In the genomic region with DNA sequence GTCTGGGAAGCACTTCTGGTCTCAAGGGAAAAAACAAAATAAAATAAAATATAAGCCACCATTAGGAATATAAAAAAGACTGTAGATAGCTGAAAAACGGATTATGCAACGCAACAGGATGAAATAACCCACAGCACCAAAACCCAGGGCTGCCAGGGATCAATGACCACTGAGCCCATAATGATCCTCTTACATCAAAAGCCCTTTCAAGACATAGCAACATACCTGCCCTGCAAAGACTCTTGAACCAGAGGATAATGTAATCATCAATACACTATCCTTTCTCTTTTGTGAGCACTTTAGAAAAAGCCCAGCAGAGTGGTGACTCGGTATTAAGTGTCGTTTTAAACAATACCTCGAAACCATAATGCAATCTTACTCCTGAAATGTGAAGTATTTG, we compare ENCODE assay signal across 13 cellular contexts.
A peak's percentile ranks its signal among the peaks of the same experiment; 100 is the strongest.
DNase-seq lines count a peak whose midpoint lies in the region; ATAC-seq and TF ChIP-seq lines count a peak whose summit lies in the region.
"Had no signal": no experiment of that assay in that cellular context is flagged by ENCODE, and none has a peak within 500 bp of the region (broad histone marks: within the 10 kb centered on the region; RNA-seq: fewer than 3 reads in every experiment).

No MANE protein-coding gene starts in this region.

- H3K27me3 ChIP-seq in GM23338 (ENCODE audit: insufficient read depth) (no peaks in the 10 kb centered on the region), PC-3 (ENCODE audit: low read length) (no peaks in the 10 kb centered on the region), iPS-20b (ENCODE audit: insufficient read depth, low read length) (no peaks in the 10 kb centered on the region)

- DNase-seq in GM23338 (ENCODE audit: low spot score) (no peak), NCI-H128 (lab: John Stamatoyannopoulos, UW; ENCODE audit: unreplicated experiment) (peak; percentile 27), PC-3 (peak; percentile 35), SHP77 (lab: John Stamatoyannopoulos, UW) (no peak), NOMO-1 treated with dmso at 0.1 percent for 144 hours (lab: John Stamatoyannopoulos, UW; ENCODE audit: unreplicated experiment) (no peak), RWPE1 (ENCODE audit: low spot score) (no peak)
- DNase-seq: DMS53, IMR-90, Karpas-422, MG63, NCI-H446, SHP77 treated with DMSO at 0.1 percent for 48 hours had no signal

- H3K4me3 ChIP-seq in GM23338 (no peak overlapping the region), PC-3 (ENCODE audit: low read length) (no peak overlapping the region), iPS-20b (ENCODE audit: low read length) (peak overlapping the region; percentile 25; the same call in 1 of the 2 replicates)
- H3K4me3 ChIP-seq: MG63 had no signal

- H3K9me3 ChIP-seq in PC-3 (ENCODE audit: low read length), result no peaks in the 10 kb centered on the region
- H3K9me3 ChIP-seq in iPS-20b (ENCODE audit: insufficient read depth, low read depth, low read length), result peaks cover 3% of the 10 kb centered on the region; the same call in 1 of the 2 replicates
- H3K9me3 ChIP-seq: MG63 had no signal

- intact Hi-C loops in PC-3 (cut with micrococcal nuclease), result no loop called here

- no peak overlapping the region for H3K27ac Mint-ChIP-seq in GM23338

- H3K79me2 ChIP-seq in GM23338 (replicated peaks; ENCODE audit: insufficient read depth) (no peaks in the 10 kb centered on the region), PC-3 (ENCODE audit: low read length) (no peaks in the 10 kb centered on the region)

- peaks cover 27% of the 10 kb centered on the region for H3K4me1 Mint-ChIP-seq in GM23338

- H3K9ac ChIP-seq in PC-3 (ENCODE audit: low read length), result no peak overlapping the region
- H3K9ac ChIP-seq in iPS-20b (ENCODE audit: low read depth, low read length), result peak overlapping the region; percentile 22

- H4K20me1 ChIP-seq in GM23338 (replicated peaks; ENCODE audit: insufficient read depth), result no peaks in the 10 kb centered on the region
- H4K20me1 ChIP-seq in PC-3 (ENCODE audit: low read length), result no peaks in the 10 kb centered on the region

- H3K4me2 ChIP-seq in GM23338, result peak overlapping the region; percentile 21; the same call in 1 of the 2 replicates
- no peak overlapping the region for H3K4me2 ChIP-seq in PC-3 (ENCODE audit: low read length)

- H2AFZ ChIP-seq in GM23338 (peak overlapping the region; percentile 40; the same call in 1 of the 2 replicates), PC-3 (ENCODE audit: low read length) (peak overlapping the region; percentile 48; the same call in 1 of the 2 replicates)

- 0 out of 2 replicates have a peak, but pooled peaks cover 3% of the 10 kb centered on the region for H3K9me2 ChIP-seq in GM23338 (ENCODE audit: insufficient read depth)
- H3K9me2 ChIP-seq in PC-3 (replicated peaks; ENCODE audit: low read length), result no peaks in the 10 kb centered on the region

- H3K36me3 Mint-ChIP-seq in GM23338 (ENCODE audit: low read depth), result no peaks in the 10 kb centered on the region; the same call in 1 of the 3 replicates

- no peak overlapping the region for H3K27ac ChIP-seq in GM23338 (ENCODE audit: low read depth)
- no peak overlapping the region for H3K27ac ChIP-seq in PC-3 (ENCODE audit: low read length)
- H3K27ac ChIP-seq in iPS-20b (ENCODE audit: low read length), result no peak overlapping the region
- H3K27ac ChIP-seq in RWPE1, result no peak overlapping the region

- H3K9me3 Mint-ChIP-seq in GM23338, result peaks cover 5% of the 10 kb centered on the region; the same call in 2 of the 3 replicates

- CTCF ChIA-PET in PC-3 (lab: Charles Lee) (no interaction called here), RWPE1 (lab: Yijun Ruan, JAX) (no interaction called here)

- POLR2A ChIA-PET in PC-3 (lab: Charles Lee; ENCODE audit: unreplicated experiment) (no interaction called here), RWPE1 (lab: Yijun Ruan, JAX; ENCODE audit: low non-redundant PET) (no interaction called here)

- peaks cover 5% of the 10 kb centered on the region for H3K27me3 Mint-ChIP-seq in GM23338 (ENCODE audit: insufficient read depth, low read depth, poor library complexity)

- H3K4me3 Mint-ChIP-seq in GM23338, result no peak overlapping the region

- no peaks in the 10 kb centered on the region for H3K36me3 ChIP-seq in GM23338 (ENCODE audit: insufficient read depth)
- H3K36me3 ChIP-seq in PC-3 (ENCODE audit: low read depth, low read length), result no peaks in the 10 kb centered on the region
- H3K36me3 ChIP-seq in iPS-20b (ENCODE audit: insufficient read depth, low read depth, low read length), result no peaks in the 10 kb centered on the region
- H3K36me3 ChIP-seq: MG63 had no signal

- peak; percentile 56 for ATAC-seq in GM23338
- ATAC-seq in PC-3, result no peak

- TF ChIP-seq CTCF in GM23338 (conservative IDR thresholded peaks at IDR 0.05; ENCODE audit: low read depth in 2 of 2) (no peak), PC-3 (conservative IDR thresholded peaks at IDR 0.05; ENCODE audit: low read depth, low read length) (no peak), RWPE1 (conservative IDR thresholded peaks at IDR 0.05; ENCODE audit: low read depth) (no peak)

- BruUV-seq in PC-3 (replicated peaks; lab: Mats Ljungman, UMichigan), result no TSS peak

- H3K4me1 ChIP-seq in GM23338 (ENCODE audit: insufficient read depth) (peaks cover 27% of the 10 kb centered on the region), PC-3 (ENCODE audit: insufficient read depth, low read length) (no peaks in the 10 kb centered on the region), iPS-20b (ENCODE audit: insufficient read depth, low read length) (peaks cover 24% of the 10 kb centered on the region; the same call in 1 of the 2 replicates)

- H3F3A ChIP-seq in GM23338 (replicated peaks; ENCODE audit: low read depth) (no peaks in the 10 kb centered on the region), PC-3 (ENCODE audit: low read length, unreplicated experiment) (no peaks in the 10 kb centered on the region)

TF ChIP-seq in GM23338, 12 proteins besides CTCF, POLR2A, EP300 and RAD21 (continues in another document):
- TF ChIP-seq CREB1 (CRISPR knock-in tag; IDR thresholded peaks at IDR 0.05; ENCODE audit: low read depth) (no peak), ZNF114 (CRISPR knock-in tag; IDR thresholded peaks at IDR 0.05) (no peak), NANOG (IDR thresholded peaks at IDR 0.05; ENCODE audit: borderline replicate concordance) (no peak), EZH2 (IDR thresholded peaks at IDR 0.05; ENCODE audit: low read depth, unreplicated experiment) (no peak)
- TF ChIP-seq, protein P1, sequence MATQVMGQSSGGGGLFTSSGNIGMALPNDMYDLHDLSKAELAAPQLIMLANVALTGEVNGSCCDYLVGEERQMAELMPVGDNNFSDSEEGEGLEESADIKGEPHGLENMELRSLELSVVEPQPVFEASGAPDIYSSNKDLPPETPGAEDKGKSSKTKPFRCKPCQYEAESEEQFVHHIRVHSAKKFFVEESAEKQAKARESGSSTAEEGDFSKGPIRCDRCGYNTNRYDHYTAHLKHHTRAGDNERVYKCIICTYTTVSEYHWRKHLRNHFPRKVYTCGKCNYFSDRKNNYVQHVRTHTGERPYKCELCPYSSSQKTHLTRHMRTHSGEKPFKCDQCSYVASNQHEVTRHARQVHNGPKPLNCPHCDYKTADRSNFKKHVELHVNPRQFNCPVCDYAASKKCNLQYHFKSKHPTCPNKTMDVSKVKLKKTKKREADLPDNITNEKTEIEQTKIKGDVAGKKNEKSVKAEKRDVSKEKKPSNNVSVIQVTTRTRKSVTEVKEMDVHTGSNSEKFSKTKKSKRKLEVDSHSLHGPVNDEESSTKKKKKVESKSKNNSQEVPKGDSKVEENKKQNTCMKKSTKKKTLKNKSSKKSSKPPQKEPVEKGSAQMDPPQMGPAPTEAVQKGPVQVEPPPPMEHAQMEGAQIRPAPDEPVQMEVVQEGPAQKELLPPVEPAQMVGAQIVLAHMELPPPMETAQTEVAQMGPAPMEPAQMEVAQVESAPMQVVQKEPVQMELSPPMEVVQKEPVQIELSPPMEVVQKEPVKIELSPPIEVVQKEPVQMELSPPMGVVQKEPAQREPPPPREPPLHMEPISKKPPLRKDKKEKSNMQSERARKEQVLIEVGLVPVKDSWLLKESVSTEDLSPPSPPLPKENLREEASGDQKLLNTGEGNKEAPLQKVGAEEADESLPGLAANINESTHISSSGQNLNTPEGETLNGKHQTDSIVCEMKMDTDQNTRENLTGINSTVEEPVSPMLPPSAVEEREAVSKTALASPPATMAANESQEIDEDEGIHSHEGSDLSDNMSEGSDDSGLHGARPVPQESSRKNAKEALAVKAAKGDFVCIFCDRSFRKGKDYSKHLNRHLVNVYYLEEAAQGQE (IDR thresholded peaks at IDR 0.05; ENCODE audit: unreplicated experiment), result no peak

Comparison
In these comparisons a context has a peak if more than half of its experiments do, and no peak if none do; other contexts are left out.
1. DNase-seq: peak in NCI-H128 (single experiment) and PC-3 (single experiment); none in GM23338 (single experiment), SHP77 (0 of 2), NOMO-1 treated with dmso at 0.1 percent for 144 hours (single experiment) and RWPE1 (single experiment).